In genomic region chr18:42064109-42064508, GRCh38 we compare ENCODE assay signal across 25 cellular contexts.
"Had no signal": no experiment of that assay in that cellular context is flagged by ENCODE, and none has a peak within 500 bp of the region (broad histone marks: within the 10 kb centered on the region; RNA-seq: fewer than 3 reads in every experiment).

No MANE protein-coding gene starts in this region.

- FAIRE-seq: endometrium had no signal

- H3K9me3 ChIP-seq: colonic mucosa, gastroesophageal sphincter, heart left ventricle, left ventricle myocardium inferior, mucosa of descending colon, prostate gland, vagina had no signal

- ATAC-seq: activated CD4-positive, alpha-beta T cell treated with anti-CD3 and anti-CD28 coated beads for 36 hours; activated CD8-positive, alpha-beta memory T cell treated with anti-CD3 and anti-CD28 coated beads, Interleukin-2, amount 10 ng/mL, durations not matched to agents 7 days and 5 days; activated naive CD8-positive, alpha-beta T cell treated with anti-CD3 and anti-CD28 coated beads, Interleukin-2, amount 50 U/mL, for 24 hours; esophagus mucosa; gastroesophageal sphincter; heart left ventricle; mucosa of descending colon; right cardiac atrium; T-helper 17 cell; WTC11 had no signal

- H3K9me3 Mint-ChIP-seq: activated CD4-positive, alpha-beta memory T cell treated with anti-CD3 and anti-CD28 coated beads, Interleukin-2, amount 10 ng/mL, durations not matched to agents 7 days and 5 days; activated naive CD4-positive, alpha-beta T cell treated with anti-CD3 and anti-CD28 coated beads, Interleukin-2, amount 10 ng/mL, durations not matched to agents 7 days and 5 days; activated naive CD8-positive, alpha-beta T cell treated with anti-CD3 and anti-CD28 coated beads, Interleukin-2, amount 50 U/mL, for 24 hours; brain; central memory CD8-positive, alpha-beta T cell; naive B cell; neural crest cell; stimulated activated naive CD8-positive, alpha-beta T cell treated with anti-CD3 and anti-CD28 coated beads, Interleukin-15, Interleukin-2, amounts not matched to agents 100 ng/mL and 50 ng/mL, for 24 hours; WTC11 had no signal

- DNase-seq: activated CD4-positive, alpha-beta memory T cell treated with anti-CD3 and anti-CD28 coated beads, Interleukin-2, amount 10 ng/mL, durations not matched to agents 7 days and 5 days; activated CD4-positive, alpha-beta T cell treated with anti-CD3 and anti-CD28 coated beads for 36 hours; activated CD8-positive, alpha-beta memory T cell treated with anti-CD3 and anti-CD28 coated beads, Interleukin-2, amount 10 ng/mL, durations not matched to agents 7 days and 5 days; activated naive CD4-positive, alpha-beta T cell treated with anti-CD3 and anti-CD28 coated beads, Interleukin-2, amount 10 ng/mL, durations not matched to agents 7 days and 5 days; activated naive CD8-positive, alpha-beta T cell treated with anti-CD3 and anti-CD28 coated beads, Interleukin-2, amount 50 U/mL, for 24 hours; anterior cingulate cortex; colonic mucosa; heart left ventricle; left ventricle myocardium inferior; mucosa of descending colon; naive B cell; right cardiac atrium; stimulated activated CD4-positive, alpha-beta T cell treated with anti-CD3 and anti-CD28 coated beads, Interleukin-2, amount 100 ng/mL, for 24 hours; T-helper 17 cell; trophoblast cell had no signal

- H3K4me3 Mint-ChIP-seq: activated CD4-positive, alpha-beta memory T cell treated with anti-CD3 and anti-CD28 coated beads, Interleukin-2, amount 10 ng/mL, durations not matched to agents 7 days and 5 days; activated CD4-positive, alpha-beta T cell treated with anti-CD3 and anti-CD28 coated beads for 36 hours; activated CD8-positive, alpha-beta memory T cell treated with anti-CD3 and anti-CD28 coated beads, Interleukin-2, amount 10 ng/mL, durations not matched to agents 7 days and 5 days; activated naive CD4-positive, alpha-beta T cell treated with anti-CD3 and anti-CD28 coated beads, Interleukin-2, amount 10 ng/mL, durations not matched to agents 7 days and 5 days; activated naive CD8-positive, alpha-beta T cell treated with anti-CD3 and anti-CD28 coated beads, Interleukin-2, amount 50 U/mL, for 24 hours; brain; central memory CD8-positive, alpha-beta T cell; naive B cell; neural crest cell; stimulated activated naive CD8-positive, alpha-beta T cell treated with anti-CD3 and anti-CD28 coated beads, Interleukin-15, Interleukin-2, amounts not matched to agents 100 ng/mL and 50 ng/mL, for 24 hours; T-helper 17 cell; WTC11 had no signal

- H3K27me3 ChIP-seq: colonic mucosa, gastroesophageal sphincter, heart left ventricle, vagina had no signal

- H3K4me3 ChIP-seq: colonic mucosa, gastroesophageal sphincter, heart left ventricle, left ventricle myocardium inferior, mucosa of descending colon, prostate gland, vagina had no signal

- H3K4me1 Mint-ChIP-seq: activated CD4-positive, alpha-beta T cell treated with anti-CD3 and anti-CD28 coated beads for 36 hours; activated naive CD4-positive, alpha-beta T cell treated with anti-CD3 and anti-CD28 coated beads, Interleukin-2, amount 10 ng/mL, durations not matched to agents 7 days and 5 days; activated naive CD8-positive, alpha-beta T cell treated with anti-CD3 and anti-CD28 coated beads, Interleukin-2, amount 50 U/mL, for 24 hours; brain had no signal

- H3K36me3 ChIP-seq: colonic mucosa, prostate gland had no signal

- H3K27ac Mint-ChIP-seq: activated CD4-positive, alpha-beta memory T cell treated with anti-CD3 and anti-CD28 coated beads, Interleukin-2, amount 10 ng/mL, durations not matched to agents 7 days and 5 days; activated CD4-positive, alpha-beta T cell treated with anti-CD3 and anti-CD28 coated beads for 36 hours; activated CD8-positive, alpha-beta memory T cell treated with anti-CD3 and anti-CD28 coated beads, Interleukin-2, amount 10 ng/mL, durations not matched to agents 7 days and 5 days; activated naive CD8-positive, alpha-beta T cell treated with anti-CD3 and anti-CD28 coated beads, Interleukin-2, amount 50 U/mL, for 24 hours; stimulated activated naive CD8-positive, alpha-beta T cell treated with anti-CD3 and anti-CD28 coated beads, Interleukin-15, Interleukin-2, amounts not matched to agents 100 ng/mL and 50 ng/mL, for 24 hours; WTC11 had no signal

- H3K27ac ChIP-seq: colonic mucosa, gastroesophageal sphincter, heart left ventricle, left ventricle myocardium inferior, prostate gland, vagina had no signal

- H3K4me1 ChIP-seq: colonic mucosa, gastroesophageal sphincter, heart left ventricle, left ventricle myocardium inferior, prostate gland, vagina had no signal
